20 cellular contexts compared by ENCODE assay signal in genomic region chr6:158013904-158014504, GRCh38. TPM values are rescaled to one million over a fixed set of nuclear protein-coding genes. Genes with fewer than 3 reads are reported as not detected.
DNase-seq lines count a peak whose midpoint lies in the region; ATAC-seq and TF ChIP-seq lines count a peak whose summit lies in the region.
"Had no signal": no experiment of that assay in that cellular context is flagged by ENCODE, and none has a peak within 500 bp of the region (broad histone marks: within the 10 kb centered on the region; RNA-seq: fewer than 3 reads in every experiment).

No MANE protein-coding gene starts in this region.

- POLR2A ChIA-PET in activated CD8-positive, alpha-beta T cell treated with anti-CD3 and anti-CD28 coated beads for 36 hours (lab: Charles Lee) = interaction anchor here (1.9 kb wide), 1 partner anchor 11 kb away, joined by 5 read pairs; no protein-coding TSS in a partner anchor
- POLR2A ChIA-PET in activated CD8-positive, alpha-beta T cell treated with anti-CD3 and anti-CD28 coated beads, Interleukin-2, amount 10 ng/mL, durations not matched to agents 7 days and 5 days (lab: Charles Lee) = no interaction called here
- POLR2A ChIA-PET in WTC11 (lab: Charles Lee) = interaction anchor here (0.7 kb wide), 1 partner anchor 13 kb away, joined by 3 read pairs; no protein-coding TSS in a partner anchor

- H3K4me1 Mint-ChIP-seq in activated CD8-positive, alpha-beta T cell treated with anti-CD3 and anti-CD28 coated beads for 36 hours (ENCODE audit: low read depth) = peaks cover 52% of the 10 kb centered on the region
- H3K4me1 Mint-ChIP-seq in activated CD8-positive, alpha-beta T cell treated with anti-CD3 and anti-CD28 coated beads, Interleukin-2, amount 10 ng/mL, durations not matched to agents 7 days and 5 days (ENCODE audit: low read depth) = peaks cover 62% of the 10 kb centered on the region
- H3K4me1 Mint-ChIP-seq in WTC11 = peaks cover 22% of the 10 kb centered on the region

- no peak for DNase-seq in activated CD8-positive, alpha-beta T cell treated with anti-CD3 and anti-CD28 coated beads for 36 hours
- DNase-seq in activated CD8-positive, alpha-beta T cell treated with anti-CD3 and anti-CD28 coated beads, Interleukin-2, amount 10 ng/mL, durations not matched to agents 7 days and 5 days = no peak
- DNase-seq in WTC11 (ENCODE audit: low spot score) (no peak), osteoblast (ENCODE audit: insufficient read length, low spot score, missing footprints) (no peak), MG63 (no peak), NCI-H524 treated with DMSO at 0.1 percent for 48 hours (lab: John Stamatoyannopoulos, UW) (no peak), NCI-H345 (lab: John Stamatoyannopoulos, UW) (no peak)
- DNase-seq: activated CD8-positive, alpha-beta memory T cell treated with anti-CD3 and anti-CD28 coated beads for 24 hours; amniotic stem cell; CD8-positive, alpha-beta T cell; effector CD4-positive, alpha-beta T cell; kidney glomerular epithelial cell; NCI-H1417; SIG-M5 had no signal

- H3K36me3 ChIP-seq in osteoblast (ENCODE audit: insufficient read depth, low read length) = peaks cover 25% of the 10 kb centered on the region
- H3K36me3 ChIP-seq in MG63 = peaks cover 50% of the 10 kb centered on the region
- H3K36me3 ChIP-seq: cardiac muscle cell, gastroesophageal sphincter had no signal

- no peak overlapping the region for H2AFZ ChIP-seq in osteoblast (ENCODE audit: low read length)
- H2AFZ ChIP-seq: parathyroid adenoma had no signal

- H3K9me3 Mint-ChIP-seq in activated CD8-positive, alpha-beta T cell treated with anti-CD3 and anti-CD28 coated beads for 36 hours = no peaks in the 10 kb centered on the region
- no peaks in the 10 kb centered on the region for H3K9me3 Mint-ChIP-seq in activated CD8-positive, alpha-beta T cell treated with anti-CD3 and anti-CD28 coated beads, Interleukin-2, amount 10 ng/mL, durations not matched to agents 7 days and 5 days (ENCODE audit: insufficient read depth)
- H3K9me3 Mint-ChIP-seq in WTC11 = peaks cover 27% of the 10 kb centered on the region
- H3K9me3 Mint-ChIP-seq: activated T-helper 2 cell treated with anti-CD3 and anti-CD28 coated beads, Interferon-gamma antibody, Interleukin-2, Interleukin-4, amounts not matched to agents 10 μg/mL and 5 μg/mL and 100 μg/mL, durations not matched to agents 14 hours and 24 hours and 36 hours; CD8-positive, alpha-beta T cell had no signal

- H3K4me1 ChIP-seq in osteoblast (ENCODE audit: insufficient read depth, low read length) = peaks cover 63% of the 10 kb centered on the region

- CTCF ChIA-PET in activated CD8-positive, alpha-beta T cell treated with anti-CD3 and anti-CD28 coated beads for 36 hours (lab: Charles Lee) = interaction anchor here (1.1 to 6.2 kb wide), 4 partner anchors 13 to 142 kb away, joined by 3 to 60 read pairs (median 4); no protein-coding TSS in a partner anchor
- CTCF ChIA-PET in activated CD8-positive, alpha-beta T cell treated with anti-CD3 and anti-CD28 coated beads, Interleukin-2, amount 10 ng/mL, durations not matched to agents 7 days and 5 days (lab: Charles Lee) = interaction anchor here (1.6 to 5.3 kb wide), 4 partner anchors 12 to 140 kb away, joined by 3 to 52 read pairs (median 7); no protein-coding TSS in a partner anchor
- CTCF ChIA-PET in WTC11 (lab: Charles Lee) = interaction anchor here (1.1 kb wide), 1 partner anchor 12 kb away, joined by 5 read pairs; no protein-coding TSS in a partner anchor

- no peak overlapping the region for H3K4me2 ChIP-seq in osteoblast (ENCODE audit: insufficient read depth, low read length)

- ATAC-seq in activated CD8-positive, alpha-beta T cell treated with anti-CD3 and anti-CD28 coated beads for 36 hours = no peak
- ATAC-seq in activated CD8-positive, alpha-beta T cell treated with anti-CD3 and anti-CD28 coated beads, Interleukin-2, amount 10 ng/mL, durations not matched to agents 7 days and 5 days = no peak
- peak; percentile 63 for ATAC-seq in GM18517 (IDR thresholded peaks at IDR 0.05; ENCODE audit: unreplicated experiment)
- no peak for ATAC-seq in WTC11
- ATAC-seq: A549; CD8-positive, alpha-beta T cell; gastroesophageal sphincter had no signal

- no peaks in the 10 kb centered on the region for H4K20me1 ChIP-seq in osteoblast (ENCODE audit: insufficient read depth, low read length)

- H3K4me3 Mint-ChIP-seq in activated CD8-positive, alpha-beta T cell treated with anti-CD3 and anti-CD28 coated beads for 36 hours = no peak overlapping the region
- no peak overlapping the region for H3K4me3 Mint-ChIP-seq in activated CD8-positive, alpha-beta T cell treated with anti-CD3 and anti-CD28 coated beads, Interleukin-2, amount 10 ng/mL, durations not matched to agents 7 days and 5 days
- H3K4me3 Mint-ChIP-seq in WTC11 = no peak overlapping the region
- H3K4me3 Mint-ChIP-seq: CD8-positive, alpha-beta T cell had no signal

- H3K36me3 Mint-ChIP-seq in activated CD8-positive, alpha-beta T cell treated with anti-CD3 and anti-CD28 coated beads for 36 hours (ENCODE audit: low read depth) = peaks cover 21% of the 10 kb centered on the region
- H3K36me3 Mint-ChIP-seq in activated CD8-positive, alpha-beta T cell treated with anti-CD3 and anti-CD28 coated beads, Interleukin-2, amount 10 ng/mL, durations not matched to agents 7 days and 5 days (ENCODE audit: low read depth) = peaks cover 15% of the 10 kb centered on the region
- peaks cover 12% of the 10 kb centered on the region for H3K36me3 Mint-ChIP-seq in WTC11

- H3K27me3 Mint-ChIP-seq in activated CD8-positive, alpha-beta T cell treated with anti-CD3 and anti-CD28 coated beads for 36 hours = no peaks in the 10 kb centered on the region
- no peaks in the 10 kb centered on the region for H3K27me3 Mint-ChIP-seq in activated CD8-positive, alpha-beta T cell treated with anti-CD3 and anti-CD28 coated beads, Interleukin-2, amount 10 ng/mL, durations not matched to agents 7 days and 5 days (ENCODE audit: low read depth)
- no peaks in the 10 kb centered on the region for H3K27me3 Mint-ChIP-seq in WTC11 (ENCODE audit: low read depth)

- H3K27ac ChIP-seq in osteoblast (ENCODE audit: low read depth, low read length) = peak overlapping the region; percentile 91
- H3K27ac ChIP-seq: cardiac muscle cell, gastroesophageal sphincter, parathyroid adenoma had no signal

- peaks cover 97% of the 10 kb centered on the region for H3K79me2 ChIP-seq in osteoblast (ENCODE audit: insufficient read depth, low read length)
- H3K79me2 ChIP-seq: parathyroid adenoma had no signal

- H3K4me3 ChIP-seq in osteoblast (ENCODE audit: insufficient read depth, low read length) (no peak overlapping the region), MG63 (no peak overlapping the region)
- H3K4me3 ChIP-seq: A549, cardiac muscle cell, gastroesophageal sphincter had no signal

- H3K9me3 ChIP-seq in osteoblast (ENCODE audit: low read depth, low read length) (no peaks in the 10 kb centered on the region), MG63 (no peaks in the 10 kb centered on the region)
- H3K9me3 ChIP-seq: A549, gastroesophageal sphincter had no signal

- intact Hi-C loops in activated CD8-positive, alpha-beta T cell treated with anti-CD3 and anti-CD28 coated beads for 36 hours (cut with micrococcal nuclease) = no loop called here

- no peak for TF ChIP-seq CTCF in activated CD8-positive, alpha-beta T cell treated with anti-CD3 and anti-CD28 coated beads for 36 hours (IDR thresholded peaks at IDR 0.05)
- no peak for TF ChIP-seq CTCF in WTC11 (IDR thresholded peaks at IDR 0.05)
- TF ChIP-seq CTCF in osteoblast (IDR thresholded peaks at IDR 0.05; ENCODE audit: extremely low read depth, low read depth, low read length) = no peak

- H3K27me3 ChIP-seq in osteoblast (ENCODE audit: insufficient read depth, low read length) = no peaks in the 10 kb centered on the region
- no peaks in the 10 kb centered on the region for H3K27me3 ChIP-seq in MG63
- H3K27me3 ChIP-seq: cardiac muscle cell, gastroesophageal sphincter had no signal

- peak overlapping the region; percentile 77 for H3K27ac Mint-ChIP-seq in activated CD8-positive, alpha-beta T cell treated with anti-CD3 and anti-CD28 coated beads for 36 hours
- no peak overlapping the region for H3K27ac Mint-ChIP-seq in activated CD8-positive, alpha-beta T cell treated with anti-CD3 and anti-CD28 coated beads, Interleukin-2, amount 10 ng/mL, durations not matched to agents 7 days and 5 days
- H3K27ac Mint-ChIP-seq in WTC11 = no peak overlapping the region
- H3K27ac Mint-ChIP-seq: CD8-positive, alpha-beta T cell had no signal

TF ChIP-seq in WTC11, 78 proteins besides CTCF, POLR2A, EP300 and RAD21:
- TF ChIP-seq RORB (CRISPR knock-in tag; IDR thresholded peaks at IDR 0.05) = no peak
- no peak for TF ChIP-seq JUN (CRISPR knock-in tag; IDR thresholded peaks at IDR 0.05)
- no peak for TF ChIP-seq MLX (CRISPR knock-in tag; IDR thresholded peaks at IDR 0.05)
- TF ChIP-seq ATF1 (CRISPR knock-in tag; IDR thresholded peaks at IDR 0.05) = no peak
- no peak for TF ChIP-seq ZNF121 (CRISPR knock-in tag; IDR thresholded peaks at IDR 0.05)
- no peak for TF ChIP-seq ZNF219 (CRISPR knock-in tag; IDR thresholded peaks at IDR 0.05; ENCODE audit: borderline replicate concordance)
- 0 out of 2 replicates have a peak, but pooled peaks have one; percentile 9 for TF ChIP-seq GABPB1 (CRISPR knock-in tag; IDR thresholded peaks at IDR 0.05)

RNA-seq across cellular contexts. Expression of gene SYNJ2, which starts 32.3 kb away (rescaled TPM):
- 10 to 100 TPM; 27.7 to 28.5 TPM for total RNA-seq in activated CD8-positive, alpha-beta T cell treated with anti-CD3 and anti-CD28 coated beads for 36 hours
- total RNA-seq in activated CD8-positive, alpha-beta T cell treated with anti-CD3 and anti-CD28 coated beads, Interleukin-2, amount 10 ng/mL, durations not matched to agents 7 days and 5 days = 10 to 100 TPM; 38.2 to 38.5 TPM
- total RNA-seq in WTC11 (2021) = 11.8 to 15.3 TPM (median 12.4 TPM) in 3 replicates
- total RNA-seq in osteoblast = 91.6 and 94.8 TPM in 2 replicates
- 21.8 and 35.5 TPM in 2 replicates for total RNA-seq in MG63 (2014; rRNA removed; shearing (Covaris generic); ENCODE audit: low replicate concordance)
